Comparison of ENCODE assay signal across 8 cellular contexts in genomic region chr2:69436937-69437750, GRCh38. TPM values are rescaled to one million over a fixed set of nuclear protein-coding genes. Genes with fewer than 3 reads are reported as not detected.
DNase-seq lines count a peak whose midpoint lies in the region; ATAC-seq lines count a peak whose summit lies in the region.

TSS of gene NFU1 (minus strand) at chr2:69437435. CDS start at chr2:69437422, 13 bp downstream.

- peak; percentile 96 for ATAC-seq in GM19467 (IDR thresholded peaks at IDR 0.05; ENCODE audit: unreplicated experiment)

- peak; percentile 92 for DNase-seq in COLO668 (lab: John Stamatoyannopoulos, UW; ENCODE audit: unreplicated experiment)
- DNase-seq in HS-27A (ENCODE audit: low read depth), result peak; percentile 48
- DNase-seq in NK-92 (lab: John Stamatoyannopoulos, UW; ENCODE audit: unreplicated experiment), result peak; percentile 21
- DNase-seq in activated CD8-positive, alpha-beta memory T cell treated with anti-CD3 and anti-CD28 coated beads for 1 hour (ENCODE audit: extremely low read depth in 1 of 2, low read depth in 1 of 2), result peak; percentile 70 to 78
- peak; percentile 74 for DNase-seq in effector CD4-positive, alpha-beta T cell
- DNase-seq in lung microvascular endothelial cell (ENCODE audit: low read depth in 2 of 2), result peak; percentile 98
- DNase-seq in stimulated activated CD4-positive, alpha-beta T cell treated with anti-CD3 and anti-CD28 coated beads, TNF-alpha, amount 100 ng/mL, for 48 hours (ENCODE audit: low read depth in 3 of 3), result peak; percentile 74 to 86 (median 80)

RNA-seq across cellular contexts. Expression of gene NFU1, which starts in this region (rescaled TPM):
- total RNA-seq in lung microvascular endothelial cell, result 34.9 and 40.9 TPM in 2 replicates

Comparison
In these comparisons a context has a peak if more than half of its experiments do, and no peak if none do; other contexts are left out.
1. Peak in every context shown above with its lines: DNase-seq and ATAC-seq.
2. DNase-seq: peak in every context shown above with its lines; median percentile 98 in lung microvascular endothelial cell; 92 in COLO668; 80 in stimulated activated CD4-positive, alpha-beta T cell treated with anti-CD3 and anti-CD28 coated beads, TNF-alpha, amount 100 ng/mL, for 48 hours; 74 in activated CD8-positive, alpha-beta memory T cell treated with anti-CD3 and anti-CD28 coated beads for 1 hour; 74 in effector CD4-positive, alpha-beta T cell; 48 in HS-27A; 21 in NK-92.